ENCODE assay signal across 1 cellular context in the genomic region with DNA sequence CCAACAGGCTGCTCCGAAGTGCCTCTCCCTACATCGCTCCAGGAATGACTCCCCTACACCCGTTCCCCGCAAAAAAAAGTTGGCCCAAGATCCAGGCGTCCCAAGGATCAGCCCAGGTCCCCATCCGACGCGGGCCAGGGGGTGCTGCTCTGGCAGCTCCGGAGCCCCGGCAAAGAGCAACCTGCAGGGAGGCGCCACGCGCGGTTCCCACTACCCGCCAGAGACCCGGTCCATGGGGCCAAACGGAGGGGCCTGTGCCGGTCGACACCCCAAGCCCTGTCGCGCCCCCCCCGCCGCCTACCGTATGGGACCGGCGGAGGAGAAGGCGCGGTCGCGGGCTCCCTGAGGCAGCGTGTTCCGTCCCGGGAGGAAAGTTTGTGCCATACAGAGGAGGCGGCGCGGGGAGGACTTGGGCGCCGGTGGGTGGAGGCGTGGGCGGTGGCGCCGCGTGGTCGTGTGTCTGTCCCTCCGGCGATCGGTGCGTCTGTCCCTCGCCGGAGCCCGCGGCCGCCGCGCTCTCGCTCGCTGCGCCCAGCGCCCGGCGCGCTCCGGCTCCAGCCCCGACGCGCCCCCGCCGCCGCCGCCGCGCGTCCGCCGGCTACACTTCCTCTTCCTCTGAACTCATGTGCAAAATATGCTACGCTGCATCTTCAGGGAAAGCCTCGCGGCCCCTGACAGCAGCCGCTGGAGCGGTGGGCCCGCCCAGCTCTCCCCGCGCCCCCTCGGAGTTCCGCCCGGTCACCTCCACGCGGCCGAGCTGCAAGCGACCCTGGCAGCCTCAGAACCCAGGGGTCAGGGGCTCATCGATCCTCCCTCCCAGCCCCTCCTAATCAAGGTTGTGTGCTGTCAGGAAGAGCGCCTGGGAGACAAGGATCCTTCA.
TF ChIP-seq lines count a peak whose summit lies in the region.

A gene with protein sequence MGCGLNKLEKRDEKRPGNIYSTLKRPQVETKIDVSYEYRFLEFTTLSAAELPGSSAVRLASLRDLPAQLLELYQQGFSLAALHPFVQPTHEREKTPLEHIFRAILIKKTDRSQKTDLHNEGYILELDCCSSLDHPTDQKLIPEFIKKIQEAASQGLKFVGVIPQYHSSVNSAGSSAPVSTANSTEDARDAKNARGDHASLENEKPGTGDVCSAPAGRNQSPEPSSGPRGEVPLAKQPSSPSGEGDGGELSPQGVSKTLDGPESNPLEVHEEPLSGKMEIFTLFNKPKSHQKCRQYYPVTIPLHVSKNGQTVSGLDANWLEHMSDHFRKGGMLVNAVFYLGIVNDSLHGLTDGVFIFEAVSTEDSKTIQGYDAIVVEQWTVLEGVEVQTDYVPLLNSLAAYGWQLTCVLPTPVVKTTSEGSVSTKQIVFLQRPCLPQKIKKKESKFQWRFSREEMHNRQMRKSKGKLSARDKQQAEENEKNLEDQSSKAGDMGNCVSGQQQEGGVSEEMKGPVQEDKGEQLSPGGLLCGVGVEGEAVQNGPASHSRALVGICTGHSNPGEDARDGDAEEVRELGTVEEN (minus strand): TSS at position 559 of the 880 bp plus-strand sequence. CDS start 19,830 bp downstream, outside the sequence.

TF ChIP-seq in HEK293, 187 proteins besides CTCF, POLR2A, EP300 and RAD21 (continued from another document):
- 0 out of 2 replicates have a peak, but pooled peaks have one; percentile 38 for TF ChIP-seq KLF9 (tag by site-specific recombination; IDR thresholded peaks at IDR 0.05; ENCODE audit: low read depth)
- TF ChIP-seq SCRT2 (tag by site-specific recombination; IDR thresholded peaks at IDR 0.05), result 0 out of 2 replicates have a peak, but pooled peaks have one; percentile 1
- TF ChIP-seq, protein P1, sequence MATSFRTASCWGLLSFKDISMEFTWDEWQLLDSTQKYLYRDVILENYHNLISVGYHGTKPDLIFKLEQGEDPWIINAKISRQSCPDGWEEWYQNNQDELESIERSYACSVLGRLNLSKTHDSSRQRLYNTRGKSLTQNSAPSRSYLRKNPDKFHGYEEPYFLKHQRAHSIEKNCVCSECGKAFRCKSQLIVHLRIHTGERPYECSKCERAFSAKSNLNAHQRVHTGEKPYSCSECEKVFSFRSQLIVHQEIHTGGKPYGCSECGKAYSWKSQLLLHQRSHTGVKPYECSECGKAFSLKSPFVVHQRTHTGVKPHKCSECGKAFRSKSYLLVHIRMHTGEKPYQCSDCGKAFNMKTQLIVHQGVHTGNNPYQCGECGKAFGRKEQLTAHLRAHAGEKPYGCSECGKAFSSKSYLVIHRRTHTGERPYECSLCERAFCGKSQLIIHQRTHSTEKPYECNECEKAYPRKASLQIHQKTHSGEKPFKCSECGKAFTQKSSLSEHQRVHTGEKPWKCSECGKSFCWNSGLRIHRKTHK (tag by site-specific recombination; IDR thresholded peaks at IDR 0.05), result no peak
- no peak for TF ChIP-seq ZNF2 (tag by site-specific recombination; IDR thresholded peaks at IDR 0.05)
- no peak for TF ChIP-seq ZNF585B (tag by site-specific recombination; IDR thresholded peaks at IDR 0.05)
- no peak; the same call in 1 of the 2 replicates for TF ChIP-seq ZBTB20 (tag by site-specific recombination; IDR thresholded peaks at IDR 0.05)
- TF ChIP-seq, protein P2, sequence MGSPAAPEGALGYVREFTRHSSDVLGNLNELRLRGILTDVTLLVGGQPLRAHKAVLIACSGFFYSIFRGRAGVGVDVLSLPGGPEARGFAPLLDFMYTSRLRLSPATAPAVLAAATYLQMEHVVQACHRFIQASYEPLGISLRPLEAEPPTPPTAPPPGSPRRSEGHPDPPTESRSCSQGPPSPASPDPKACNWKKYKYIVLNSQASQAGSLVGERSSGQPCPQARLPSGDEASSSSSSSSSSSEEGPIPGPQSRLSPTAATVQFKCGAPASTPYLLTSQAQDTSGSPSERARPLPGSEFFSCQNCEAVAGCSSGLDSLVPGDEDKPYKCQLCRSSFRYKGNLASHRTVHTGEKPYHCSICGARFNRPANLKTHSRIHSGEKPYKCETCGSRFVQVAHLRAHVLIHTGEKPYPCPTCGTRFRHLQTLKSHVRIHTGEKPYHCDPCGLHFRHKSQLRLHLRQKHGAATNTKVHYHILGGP (tag by site-specific recombination; IDR thresholded peaks at IDR 0.05), result no peak
